In genomic region chr19:7052896-7053295, GRCh38 we compare ENCODE assay signal across 17 cellular contexts. TPM values are rescaled to one million over a fixed set of nuclear protein-coding genes. Genes with fewer than 3 reads are reported as not detected.
"Had no signal": no experiment of that assay in that cellular context is flagged by ENCODE, and none has a peak within 500 bp of the region (broad histone marks: within the 10 kb centered on the region; RNA-seq: fewer than 3 reads in every experiment).

No MANE protein-coding gene starts in this region.

RNA-seq across cellular contexts. Expression of gene MBD3L2, which starts 3.8 kb away (rescaled TPM):
- total RNA-seq: activated CD4-positive, alpha-beta memory T cell treated with anti-CD3 and anti-CD28 coated beads for 36 hours; activated CD8-positive, alpha-beta memory T cell treated with anti-CD3 and anti-CD28 coated beads for 36 hours; activated naive CD4-positive, alpha-beta T cell treated with anti-CD3 and anti-CD28 coated beads for 36 hours; activated T-helper 1 cell treated with anti-CD3 and anti-CD28 coated beads, Interleukin-12 subunit alpha, Interleukin-12 subunit beta, Interleukin-2, Interleukin-4 antibody, amounts not matched to agents 30 ng/mL and 10 ng/mL and 1 ng/mL, durations not matched to agents 14 hours and 24 hours and 36 hours; activated T-helper 17 cell treated with anti-CD3 and anti-CD28 coated beads, Interleukin-2, amount 50 U/mL, for 72 hours; adrenal gland; aorta; body of pancreas; breast epithelium; cardiac septum; cerebellum; T-cell; T-helper 1 cell treated with Interleukin-12 subunit alpha and Interleukin-12 subunit beta and Interleukin-4 antibody, amounts not matched to agents 30 ng/mL and 1 ng/mL, for 36 hours; T-helper 17 cell; T-helper 2 cell treated with Interferon-gamma antibody and Interleukin-4, amounts not matched to agents 100 ng/mL and 5 ng/mL, for 36 hours; WTC11 had no signal

RNA-seq across cellular contexts. Expression of gene MBD3L3, which starts 5.6 kb away (rescaled TPM):
- total RNA-seq: activated CD4-positive, alpha-beta memory T cell treated with anti-CD3 and anti-CD28 coated beads for 36 hours; activated CD8-positive, alpha-beta memory T cell treated with anti-CD3 and anti-CD28 coated beads for 36 hours; activated naive CD4-positive, alpha-beta T cell treated with anti-CD3 and anti-CD28 coated beads for 36 hours; activated T-helper 1 cell treated with anti-CD3 and anti-CD28 coated beads, Interleukin-12 subunit alpha, Interleukin-12 subunit beta, Interleukin-2, Interleukin-4 antibody, amounts not matched to agents 30 ng/mL and 10 ng/mL and 1 ng/mL, durations not matched to agents 14 hours and 24 hours and 36 hours; activated T-helper 17 cell treated with anti-CD3 and anti-CD28 coated beads, Interleukin-2, amount 50 U/mL, for 72 hours; adrenal gland; aorta; astrocyte; body of pancreas; breast epithelium; cardiac septum; cerebellum; T-cell; T-helper 1 cell treated with Interleukin-12 subunit alpha and Interleukin-12 subunit beta and Interleukin-4 antibody, amounts not matched to agents 30 ng/mL and 1 ng/mL, for 36 hours; T-helper 17 cell; T-helper 2 cell treated with Interferon-gamma antibody and Interleukin-4, amounts not matched to agents 100 ng/mL and 5 ng/mL, for 36 hours; WTC11 had no signal

RNA-seq across cellular contexts. Expression of gene MBD3L4, which starts 12.9 kb away (rescaled TPM):
- total RNA-seq: activated CD4-positive, alpha-beta memory T cell treated with anti-CD3 and anti-CD28 coated beads for 36 hours; activated CD8-positive, alpha-beta memory T cell treated with anti-CD3 and anti-CD28 coated beads for 36 hours; activated naive CD4-positive, alpha-beta T cell treated with anti-CD3 and anti-CD28 coated beads for 36 hours; activated T-helper 1 cell treated with anti-CD3 and anti-CD28 coated beads, Interleukin-12 subunit alpha, Interleukin-12 subunit beta, Interleukin-2, Interleukin-4 antibody, amounts not matched to agents 30 ng/mL and 10 ng/mL and 1 ng/mL, durations not matched to agents 14 hours and 24 hours and 36 hours; activated T-helper 17 cell treated with anti-CD3 and anti-CD28 coated beads, Interleukin-2, amount 50 U/mL, for 72 hours; adrenal gland; aorta; astrocyte; body of pancreas; breast epithelium; cardiac septum; cerebellum; T-cell; T-helper 1 cell treated with Interleukin-12 subunit alpha and Interleukin-12 subunit beta and Interleukin-4 antibody, amounts not matched to agents 30 ng/mL and 1 ng/mL, for 36 hours; T-helper 17 cell; T-helper 2 cell treated with Interferon-gamma antibody and Interleukin-4, amounts not matched to agents 100 ng/mL and 5 ng/mL, for 36 hours; WTC11 had no signal

RNA-seq across cellular contexts. Expression of gene MBD3L5, which starts 22.5 kb away (rescaled TPM):
- total RNA-seq: activated CD4-positive, alpha-beta memory T cell treated with anti-CD3 and anti-CD28 coated beads for 36 hours; activated CD8-positive, alpha-beta memory T cell treated with anti-CD3 and anti-CD28 coated beads for 36 hours; activated naive CD4-positive, alpha-beta T cell treated with anti-CD3 and anti-CD28 coated beads for 36 hours; activated T-helper 1 cell treated with anti-CD3 and anti-CD28 coated beads, Interleukin-12 subunit alpha, Interleukin-12 subunit beta, Interleukin-2, Interleukin-4 antibody, amounts not matched to agents 30 ng/mL and 10 ng/mL and 1 ng/mL, durations not matched to agents 14 hours and 24 hours and 36 hours; activated T-helper 17 cell treated with anti-CD3 and anti-CD28 coated beads, Interleukin-2, amount 50 U/mL, for 72 hours; adrenal gland; aorta; astrocyte; body of pancreas; breast epithelium; cardiac septum; cerebellum; T-cell; T-helper 1 cell treated with Interleukin-12 subunit alpha and Interleukin-12 subunit beta and Interleukin-4 antibody, amounts not matched to agents 30 ng/mL and 1 ng/mL, for 36 hours; T-helper 17 cell; T-helper 2 cell treated with Interferon-gamma antibody and Interleukin-4, amounts not matched to agents 100 ng/mL and 5 ng/mL, for 36 hours; WTC11 had no signal
